ENCODE assay signal across 2 cellular contexts in genomic region chr3:105093853-105094252, GRCh38.
TF ChIP-seq lines count a peak whose summit lies in the region.

No MANE protein-coding gene starts in this region.

TF ChIP-seq in GM23338, 12 proteins besides CTCF, POLR2A, EP300 and RAD21 (continued from another document):
- TF ChIP-seq ZNF462 (CRISPR knock-in tag; IDR thresholded peaks at IDR 0.05) = no peak
- no peak for TF ChIP-seq ETS1 (IDR thresholded peaks at IDR 0.05)
- TF ChIP-seq NANOG (IDR thresholded peaks at IDR 0.05; ENCODE audit: borderline replicate concordance) = no peak
- TF ChIP-seq EZH2 (IDR thresholded peaks at IDR 0.05; ENCODE audit: low read depth, unreplicated experiment) = no peak
- TF ChIP-seq POLR2AphosphoS5 (IDR thresholded peaks at IDR 0.05; ENCODE audit: low read depth) = no peak
- no peak for TF ChIP-seq REST (IDR thresholded peaks at IDR 0.05; ENCODE audit: unreplicated experiment)
TF ChIP-seq in GM23338: peak in this region for 0.

TF ChIP-seq in H1, 55 proteins besides CTCF, POLR2A, EP300 and RAD21 (continued from another document):
- TF ChIP-seq ATF2 (IDR thresholded peaks at IDR 0.05; ENCODE audit: low read length) (no peak), HDAC6 (IDR thresholded peaks at IDR 0.05; ENCODE audit: low read depth, low read length) (no peak), PHF8 (conservative IDR thresholded peaks at IDR 0.05; ENCODE audit: low read depth, low read length) (no peak), MAX (IDR thresholded peaks at IDR 0.05) (no peak), SP1 (IDR thresholded peaks at IDR 0.05; ENCODE audit: low read depth, low read length) (no peak), NANOG (IDR thresholded peaks at IDR 0.05; ENCODE audit: insufficient read depth, low read depth, low read length, poor library complexity, severe bottlenecking) (no peak), TAF1 (IDR thresholded peaks at IDR 0.05; ENCODE audit: low read depth, low read length) (no peak), SIX5 (IDR thresholded peaks at IDR 0.05; ENCODE audit: low read depth, low read length) (no peak)
